Comparison of ENCODE assay signal across 19 cellular contexts in the genomic region with DNA sequence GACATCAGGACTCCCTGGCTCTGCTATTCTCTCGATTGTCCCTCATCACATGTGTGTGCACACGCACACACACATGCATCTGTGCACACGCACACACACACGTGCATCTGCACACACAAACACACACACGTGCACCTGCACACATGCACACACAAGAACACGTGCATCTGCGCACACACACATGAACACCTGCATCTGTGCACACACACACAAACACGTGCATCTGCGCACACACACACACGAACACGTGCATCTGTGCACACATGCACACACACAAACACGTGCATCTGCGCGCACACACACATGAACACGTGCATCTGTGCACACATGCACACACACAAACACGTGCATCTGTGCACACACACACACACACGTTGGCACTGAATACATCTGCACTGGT. TPM values are rescaled to one million over a fixed set of nuclear protein-coding genes. Genes with fewer than 3 reads are reported as not detected.
DNase-seq lines count a peak whose midpoint lies in the region; ATAC-seq, FAIRE-seq and TF ChIP-seq lines count a peak whose summit lies in the region.
"Had no signal": no experiment of that assay in that cellular context is flagged by ENCODE, and none has a peak within 500 bp of the region (broad histone marks: within the 10 kb centered on the region; RNA-seq: fewer than 3 reads in every experiment).

No MANE protein-coding gene starts in this region.

- H4K91ac ChIP-seq in mesenchymal stem cell (ENCODE audit: low read length) = peak overlapping the region; percentile 5

- peak overlapping the region; percentile 23 for H3K27ac Mint-ChIP-seq in activated naive CD4-positive, alpha-beta T cell treated with anti-CD3 and anti-CD28 coated beads, Interleukin-2, amount 50 U/mL, for 24 hours
- H3K27ac Mint-ChIP-seq in GM23338 = no peak overlapping the region
- H3K27ac Mint-ChIP-seq: CD4-positive, alpha-beta T cell; H9 had no signal

- H3K79me1 ChIP-seq in mesenchymal stem cell (replicated peaks; ENCODE audit: low read length, poor library complexity, severe bottlenecking) = no peaks in the 10 kb centered on the region

- H4K8ac ChIP-seq in mesenchymal stem cell (ENCODE audit: low read length) = no peak overlapping the region

- no peak overlapping the region for H3K9ac ChIP-seq in mesenchymal stem cell (ENCODE audit: low read length)

- DNase-seq in activated naive CD4-positive, alpha-beta T cell (lab: John Stamatoyannopoulos, UW) = no peak
- DNase-seq in bronchial epithelial cell (ENCODE audit: low read depth) (no peak), mesenchymal stem cell (no peak), vagina (ENCODE audit: extremely low spot score in 2 of 2) (peak; percentile 47 to 72), GM23338 (ENCODE audit: low spot score) (no peak), sigmoid colon (no peak)
- DNase-seq: AML-193; Caco-2; CD4-positive, alpha-beta T cell; GOT3; H9 had no signal

- intact Hi-C loops in vagina (cut with DNase I) (no loop called here), sigmoid colon (cut with DNase I) (no loop called here)

- peak; percentile 93 for FAIRE-seq in bronchial epithelial cell (lab: Jason Lieb, UNC)
- FAIRE-seq: A549, D721Med, G401.6, GM12891 had no signal

- ATAC-seq in GM23338 = no peak
- ATAC-seq: A549 had no signal

- no peaks in the 10 kb centered on the region for H3K9me3 Mint-ChIP-seq in activated naive CD4-positive, alpha-beta T cell treated with anti-CD3 and anti-CD28 coated beads, Interleukin-2, amount 50 U/mL, for 24 hours
- H3K9me3 Mint-ChIP-seq in GM23338 = no peaks in the 10 kb centered on the region; the same call in 1 of the 3 replicates
- H3K9me3 Mint-ChIP-seq: CD4-positive, alpha-beta T cell had no signal

- no peak for TF ChIP-seq CTCF in bronchial epithelial cell (IDR thresholded peaks at IDR 0.05; ENCODE audit: insufficient read depth, low read length, severe bottlenecking)
- no peak for TF ChIP-seq CTCF in vagina (IDR thresholded peaks at IDR 0.05)
- no peak for TF ChIP-seq CTCF in GM23338 (conservative IDR thresholded peaks at IDR 0.05; ENCODE audit: low read depth in 2 of 2)
- no peak for TF ChIP-seq CTCF in sigmoid colon (IDR thresholded peaks at IDR 0.05)

- H3K4me2 ChIP-seq in mesenchymal stem cell (ENCODE audit: low read length, poor library complexity, severe bottlenecking) (no peak overlapping the region), GM23338 (no peak overlapping the region)
- H3K4me2 ChIP-seq: A549 had no signal

- H3K4me3 ChIP-seq in bronchial epithelial cell (ENCODE audit: low read depth, low read length) (no peak overlapping the region), mesenchymal stem cell (ENCODE audit: insufficient read depth in 1 of 2, low read depth in 1 of 2, low read length in 2 of 2) (no peak overlapping the region), vagina (no peak overlapping the region), GM23338 (no peak overlapping the region), sigmoid colon (no peak overlapping the region)
- H3K4me3 ChIP-seq: A549 had no signal

- no peak overlapping the region for H2BK120ac ChIP-seq in mesenchymal stem cell (ENCODE audit: low read depth, low read length)

- H3K4me3 Mint-ChIP-seq in activated naive CD4-positive, alpha-beta T cell treated with anti-CD3 and anti-CD28 coated beads, Interleukin-2, amount 50 U/mL, for 24 hours = no peak overlapping the region
- no peak overlapping the region for H3K4me3 Mint-ChIP-seq in GM23338
- H3K4me3 Mint-ChIP-seq: CD4-positive, alpha-beta T cell; H9 had no signal

- no peaks in the 10 kb centered on the region for H4K20me1 ChIP-seq in GM23338 (replicated peaks; ENCODE audit: insufficient read depth)

- H3K9me3 ChIP-seq in mesenchymal stem cell (ENCODE audit: control insufficient read depth, low read length) (no peaks in the 10 kb centered on the region), vagina (no peaks in the 10 kb centered on the region), sigmoid colon (no peaks in the 10 kb centered on the region)
- H3K9me3 ChIP-seq: A549, Caco-2 had no signal

- no peak for TF ChIP-seq EP300 in sigmoid colon (IDR thresholded peaks at IDR 0.05)

- WGBS in mesenchymal stem cell = 72% methylated on average over 17 of the region's 17 CpGs
- WGBS in sigmoid colon, 2 donors = 82 to 88% methylated on average over 17 of the region's 17 CpGs

- H3K4me1 ChIP-seq in mesenchymal stem cell (ENCODE audit: control insufficient read depth, insufficient read depth, low read depth, low read length) (peaks cover 2% of the 10 kb centered on the region), vagina (no peaks in the 10 kb centered on the region), GM23338 (ENCODE audit: insufficient read depth) (no peaks in the 10 kb centered on the region), sigmoid colon (no peaks in the 10 kb centered on the region)
- H3K4me1 ChIP-seq: A549, Caco-2 had no signal

- H2AFZ ChIP-seq in mesenchymal stem cell (ENCODE audit: low read depth, low read length) = no peak overlapping the region
- no peak overlapping the region for H2AFZ ChIP-seq in GM23338

- TF ChIP-seq POLR2A in vagina (IDR thresholded peaks at IDR 0.05) (no peak), sigmoid colon (IDR thresholded peaks at IDR 0.05) (no peak)

- no peak overlapping the region for H3K14ac ChIP-seq in mesenchymal stem cell (ENCODE audit: low read length in 2 of 2)

- H3K36me3 Mint-ChIP-seq in activated naive CD4-positive, alpha-beta T cell treated with anti-CD3 and anti-CD28 coated beads, Interleukin-2, amount 50 U/mL, for 24 hours = no peaks in the 10 kb centered on the region
- H3K36me3 Mint-ChIP-seq in GM23338 (ENCODE audit: low read depth) = no peaks in the 10 kb centered on the region

- H3K23ac ChIP-seq in mesenchymal stem cell (ENCODE audit: low read length in 2 of 2) = no peak overlapping the region

- no peaks in the 10 kb centered on the region for H3K9me2 ChIP-seq in GM23338 (ENCODE audit: insufficient read depth)

- H3K27me3 Mint-ChIP-seq in activated naive CD4-positive, alpha-beta T cell treated with anti-CD3 and anti-CD28 coated beads, Interleukin-2, amount 50 U/mL, for 24 hours = peaks cover 12% of the 10 kb centered on the region
- H3K27me3 Mint-ChIP-seq in GM23338 (ENCODE audit: insufficient read depth, low read depth, poor library complexity) = peaks cover 5% of the 10 kb centered on the region

- no peaks in the 10 kb centered on the region for H3K79me2 ChIP-seq in GM23338 (replicated peaks; ENCODE audit: insufficient read depth)

- H3K36me3 ChIP-seq in bronchial epithelial cell (ENCODE audit: control insufficient read depth, insufficient read depth, low read length) (no peaks in the 10 kb centered on the region), mesenchymal stem cell (ENCODE audit: control insufficient read depth in 1 of 2, insufficient read depth in 2 of 2, low read depth in 1 of 2, low read length in 2 of 2) (no peaks in the 10 kb centered on the region), vagina (no peaks in the 10 kb centered on the region), GM23338 (ENCODE audit: insufficient read depth) (no peaks in the 10 kb centered on the region), sigmoid colon (no peaks in the 10 kb centered on the region)

- no peak overlapping the region for H3K27ac ChIP-seq in mesenchymal stem cell (ENCODE audit: low read length, poor library complexity, severe bottlenecking)
- no peak overlapping the region for H3K27ac ChIP-seq in vagina
- H3K27ac ChIP-seq in GM23338 (ENCODE audit: low read depth) = no peak overlapping the region
- H3K27ac ChIP-seq in sigmoid colon = no peak overlapping the region
- H3K27ac ChIP-seq: 22Rv1, A549, C4-2B had no signal

- H3K18ac ChIP-seq in mesenchymal stem cell (ENCODE audit: low read depth in 1 of 2, low read length in 2 of 2) = no peak overlapping the region

- H2AK5ac ChIP-seq in mesenchymal stem cell (ENCODE audit: low read length, severe bottlenecking) = no peak overlapping the region

- peaks cover 9% of the 10 kb centered on the region for H3K27me3 ChIP-seq in bronchial epithelial cell (ENCODE audit: control insufficient read depth, insufficient read depth, low read length)
- H3K27me3 ChIP-seq in mesenchymal stem cell (ENCODE audit: control insufficient read depth in 1 of 2, insufficient read depth in 1 of 2, low read length in 2 of 2) = peaks cover 0 to 71% of the 10 kb centered on the region in 2 experiments
- no peaks in the 10 kb centered on the region for H3K27me3 ChIP-seq in vagina
- no peaks in the 10 kb centered on the region for H3K27me3 ChIP-seq in GM23338 (ENCODE audit: insufficient read depth)
- no peaks in the 10 kb centered on the region for H3K27me3 ChIP-seq in sigmoid colon

- no peaks in the 10 kb centered on the region for H3K4me1 Mint-ChIP-seq in activated naive CD4-positive, alpha-beta T cell treated with anti-CD3 and anti-CD28 coated beads, Interleukin-2, amount 50 U/mL, for 24 hours
- H3K4me1 Mint-ChIP-seq in GM23338 = no peaks in the 10 kb centered on the region; the same call in 2 of the 3 replicates
- H3K4me1 Mint-ChIP-seq: H9 had no signal

- H3K4ac ChIP-seq in mesenchymal stem cell (ENCODE audit: low read depth in 1 of 2, low read length in 2 of 2) = no peak overlapping the region

- no peak overlapping the region for H2BK12ac ChIP-seq in mesenchymal stem cell (ENCODE audit: low read length in 2 of 2)

- H2BK5ac ChIP-seq in mesenchymal stem cell (ENCODE audit: low read depth, low read length, poor library complexity, severe bottlenecking) = no peak overlapping the region

- H3F3A ChIP-seq in GM23338 (replicated peaks; ENCODE audit: low read depth) = no peaks in the 10 kb centered on the region

- no peak overlapping the region for H2BK15ac ChIP-seq in mesenchymal stem cell (ENCODE audit: low read depth, poor library complexity, severe bottlenecking)

RNA-seq across cellular contexts. Expression of a gene that starts 14.7 kb away (rescaled TPM):
- total RNA-seq in bronchial epithelial cell (not detected in 2 replicates), vagina (not detected), sigmoid colon (not detected)
- polyA plus RNA-seq in mesenchymal stem cell (2013, experiment 1 of 2) = not detected
- polyA plus RNA-seq in mesenchymal stem cell (2013, experiment 2 of 2) = not detected
- not detected in 2 replicates for total RNA-seq in GM23338 (2014; rRNA removed; shearing (Covaris generic))
- polyA plus RNA-seq in GM23338 (2016; fragmentation: Nextera tagmentation; extraction: Ambion mirVana) (not detected in 2 replicates), sigmoid colon (not detected)
- total RNA-seq: Caco-2; CD4-positive, alpha-beta T cell; H9 had no signal
- polyA plus RNA-seq: A549, BJ had no signal

RNA-seq across cellular contexts. Expression of a gene that starts 29.4 kb away (rescaled TPM):
- 0.38 TPM in 1 of 2 replicates, not detected in the other for total RNA-seq in bronchial epithelial cell
- not detected for polyA plus RNA-seq in mesenchymal stem cell (2013, experiment 1 of 2)
- not detected for polyA plus RNA-seq in mesenchymal stem cell (2013, experiment 2 of 2)
- total RNA-seq in vagina = 36.6 TPM
- not detected in 2 replicates for total RNA-seq in GM23338 (2014; rRNA removed; shearing (Covaris generic))
- polyA plus RNA-seq in GM23338 (2016; fragmentation: Nextera tagmentation; extraction: Ambion mirVana) = not detected in 2 replicates
- total RNA-seq in sigmoid colon = not detected
- polyA plus RNA-seq in sigmoid colon = not detected
- total RNA-seq: Caco-2; CD4-positive, alpha-beta T cell; H9 had no signal
- polyA plus RNA-seq: A549, BJ had no signal

RNA-seq across cellular contexts. Expression of a gene that starts 40.1 kb away (rescaled TPM):
- 50.0 and 551 TPM in 2 replicates for total RNA-seq in bronchial epithelial cell
- polyA plus RNA-seq in mesenchymal stem cell (2013, experiment 1 of 2) = not detected
- polyA plus RNA-seq in mesenchymal stem cell (2013, experiment 2 of 2) = not detected
- 1,155 TPM for total RNA-seq in vagina
- total RNA-seq in GM23338 (2014; rRNA removed; shearing (Covaris generic)) = not detected in 2 replicates
- not detected in 2 replicates for polyA plus RNA-seq in GM23338 (2016; fragmentation: Nextera tagmentation; extraction: Ambion mirVana)
- total RNA-seq in sigmoid colon = 100 to 1,000 TPM in 1 of 4 donors, 10 to 100 TPM in 2, not detected in 1; 14.2 to 103 (median 32.1) TPM
- polyA plus RNA-seq in sigmoid colon = 100 to 1,000 TPM in 1 of 3 donors, 10 to 100 TPM in 2; 68.8 to 109 (median 95.7) TPM
- total RNA-seq: Caco-2, H9 had no signal
- polyA plus RNA-seq: A549, BJ had no signal

RNA-seq across cellular contexts. Expression of a gene that starts 55.6 kb away (rescaled TPM):
- total RNA-seq in bronchial epithelial cell (5.5 TPM in 1 of 2 replicates, not detected in the other), vagina (4.2 TPM), sigmoid colon (not detected)
- not detected for polyA plus RNA-seq in mesenchymal stem cell (2013, experiment 1 of 2)
- not detected for polyA plus RNA-seq in mesenchymal stem cell (2013, experiment 2 of 2)
- not detected in 2 replicates for total RNA-seq in GM23338 (2014; rRNA removed; shearing (Covaris generic))
- polyA plus RNA-seq in GM23338 (2016; fragmentation: Nextera tagmentation; extraction: Ambion mirVana) (not detected in 2 replicates), sigmoid colon (10 to 100 TPM in 2 of 3 donors, 1 to 10 TPM in 1; 2.9 to 23.4 (median 20.8) TPM)
- total RNA-seq: Caco-2, H9 had no signal
- polyA plus RNA-seq: A549, BJ had no signal

Comparison
In these comparisons a context has a peak if more than half of its experiments do, and no peak if none do; other contexts are left out.
1. DNase-seq: peak in vagina (2 of 2); none in activated naive CD4-positive, alpha-beta T cell (0 of 4), bronchial epithelial cell (single experiment), mesenchymal stem cell (single experiment), GM23338 (single experiment) and sigmoid colon (single experiment).
2. RNA of a gene that starts 29.4 kb away (total RNA-seq): 36.6 TPM in vagina (single experiment); 0.38 TPM in bronchial epithelial cell, not detected in GM23338 and not detected in sigmoid colon; every median in the first group is over 10 times any median in the second.